In genomic region chr1:40740039-40740991, GRCh38 we compare ENCODE assay signal across 1 cellular context.
TF ChIP-seq lines count a peak whose summit lies in the region.

No MANE protein-coding gene starts in this region.

TF ChIP-seq in HepG2, 621 proteins besides CTCF, POLR2A, EP300 and RAD21 (continues in another document):
- TF ChIP-seq TIGD3 (CRISPR knock-in tag; IDR thresholded peaks at IDR 0.05; ENCODE audit: borderline replicate concordance) (no peak), ZNF180 (CRISPR knock-in tag; IDR thresholded peaks at IDR 0.05; ENCODE audit: borderline replicate concordance, low read depth) (no peak), ZMYM2 (CRISPR knock-in tag; IDR thresholded peaks at IDR 0.05) (no peak), PRMT3 (CRISPR knock-in tag; IDR thresholded peaks at IDR 0.05; ENCODE audit: borderline replicate concordance, low read depth) (no peak), CCAR2 (optimal IDR thresholded peaks at IDR 0.05; ENCODE audit: low read depth, low read length) (no peak), ZNF441 (CRISPR knock-in tag; IDR thresholded peaks at IDR 0.05; ENCODE audit: borderline replicate concordance) (no peak), NR2F2 (IDR thresholded peaks at IDR 0.05; ENCODE audit: borderline replicate concordance, low read depth) (peak; percentile 44; the same call in 1 of the 2 replicates), YY1 (IDR thresholded peaks at IDR 0.05; ENCODE audit: insufficient read depth, insufficient replicate concordance, low read depth, low read length) (no peak), ZFY (CRISPR knock-in tag; IDR thresholded peaks at IDR 0.05) (no peak), PLRG1 (conservative IDR thresholded peaks at IDR 0.05) (no peak), ZNF747 (CRISPR knock-in tag; IDR thresholded peaks at IDR 0.05; ENCODE audit: borderline replicate concordance) (no peak), TGIF2 (CRISPR knock-in tag; IDR thresholded peaks at IDR 0.05) (no peak), CREB1 (IDR thresholded peaks at IDR 0.05) (no peak), CREB1 (CRISPR knock-in tag; IDR thresholded peaks at IDR 0.05) (peak; percentile 44; the same call in 1 of the 2 replicates), IKZF4 (CRISPR knock-in tag; IDR thresholded peaks at IDR 0.05; ENCODE audit: borderline replicate concordance, low read depth, not compliant biosample characterization) (no peak), REL (CRISPR knock-in tag; conservative IDR thresholded peaks at IDR 0.05) (no peak), PHF8 (CRISPR knock-in tag; IDR thresholded peaks at IDR 0.05) (no peak), SETDB1 (CRISPR knock-in tag; IDR thresholded peaks at IDR 0.05; ENCODE audit: borderline replicate concordance) (no peak), NPAS2 (CRISPR knock-in tag; IDR thresholded peaks at IDR 0.05; ENCODE audit: borderline replicate concordance) (no peak), MNT (IDR thresholded peaks at IDR 0.05) (no peak), ZNF792 (CRISPR knock-in tag; IDR thresholded peaks at IDR 0.05) (no peak), MED8 (CRISPR knock-in tag; IDR thresholded peaks at IDR 0.05; ENCODE audit: insufficient replicate concordance) (no peak), ZNF724P (CRISPR knock-in tag; IDR thresholded peaks at IDR 0.05; ENCODE audit: borderline replicate concordance) (no peak), RBFOX2 (IDR thresholded peaks at IDR 0.05; ENCODE audit: low read depth, low read length) (no peak), ZNF276 (CRISPR knock-in tag; IDR thresholded peaks at IDR 0.05; ENCODE audit: low read depth) (no peak), ZNF3 (CRISPR knock-in tag; IDR thresholded peaks at IDR 0.05) (peak; percentile 72; the same call in 1 of the 2 replicates), MBNL3 (CRISPR knock-in tag; conservative IDR thresholded peaks at IDR 0.05) (no peak), CEBPB (IDR thresholded peaks at IDR 0.05; ENCODE audit: borderline replicate concordance, low read depth, low read length) (peak; percentile 27; the same call in 1 of the 2 replicates), FOXP4 (CRISPR knock-in tag; IDR thresholded peaks at IDR 0.05) (no peak), ZNF704 (CRISPR knock-in tag; IDR thresholded peaks at IDR 0.05; ENCODE audit: borderline replicate concordance) (no peak), ZBTB7A (CRISPR knock-in tag; IDR thresholded peaks at IDR 0.05) (no peak), ARID4A (CRISPR knock-in tag; IDR thresholded peaks at IDR 0.05; ENCODE audit: borderline replicate concordance) (no peak), ZSCAN12 (CRISPR knock-in tag; IDR thresholded peaks at IDR 0.05) (no peak), NFATC3 (CRISPR knock-in tag; IDR thresholded peaks at IDR 0.05) (no peak), CEBPG (CRISPR knock-in tag; IDR thresholded peaks at IDR 0.05) (peak; percentile 42; the same call in 1 of the 2 replicates), ATRX (CRISPR knock-in tag; IDR thresholded peaks at IDR 0.05; ENCODE audit: borderline replicate concordance) (no peak), ZNF407 (CRISPR knock-in tag; IDR thresholded peaks at IDR 0.05; ENCODE audit: not compliant biosample characterization) (no peak), ELF1 (CRISPR knock-in tag; IDR thresholded peaks at IDR 0.05) (no peak), HIVEP1 (CRISPR knock-in tag; IDR thresholded peaks at IDR 0.05) (no peak), ZNF230 (CRISPR knock-in tag; IDR thresholded peaks at IDR 0.05) (no peak), FOXO1 (CRISPR knock-in tag; IDR thresholded peaks at IDR 0.05) (no peak), ZNF10 (CRISPR knock-in tag; IDR thresholded peaks at IDR 0.05; ENCODE audit: borderline replicate concordance, low read depth) (no peak), ZNF7 (CRISPR knock-in tag; IDR thresholded peaks at IDR 0.05) (no peak), KDM6A (CRISPR knock-in tag; IDR thresholded peaks at IDR 0.05; ENCODE audit: low read depth) (no peak), ZNF260 (CRISPR knock-in tag; IDR thresholded peaks at IDR 0.05; ENCODE audit: borderline replicate concordance, low read depth) (no peak), ZKSCAN8 (CRISPR knock-in tag; IDR thresholded peaks at IDR 0.05; ENCODE audit: borderline replicate concordance) (no peak), NR2C2 (CRISPR knock-in tag; IDR thresholded peaks at IDR 0.05; ENCODE audit: borderline replicate concordance) (peak; percentile 71), SYNCRIP (IDR thresholded peaks at IDR 0.05; ENCODE audit: insufficient read depth, low read depth, low read length) (no peak)
